ENCODE assay signal across 8 cellular contexts in the genomic region with DNA sequence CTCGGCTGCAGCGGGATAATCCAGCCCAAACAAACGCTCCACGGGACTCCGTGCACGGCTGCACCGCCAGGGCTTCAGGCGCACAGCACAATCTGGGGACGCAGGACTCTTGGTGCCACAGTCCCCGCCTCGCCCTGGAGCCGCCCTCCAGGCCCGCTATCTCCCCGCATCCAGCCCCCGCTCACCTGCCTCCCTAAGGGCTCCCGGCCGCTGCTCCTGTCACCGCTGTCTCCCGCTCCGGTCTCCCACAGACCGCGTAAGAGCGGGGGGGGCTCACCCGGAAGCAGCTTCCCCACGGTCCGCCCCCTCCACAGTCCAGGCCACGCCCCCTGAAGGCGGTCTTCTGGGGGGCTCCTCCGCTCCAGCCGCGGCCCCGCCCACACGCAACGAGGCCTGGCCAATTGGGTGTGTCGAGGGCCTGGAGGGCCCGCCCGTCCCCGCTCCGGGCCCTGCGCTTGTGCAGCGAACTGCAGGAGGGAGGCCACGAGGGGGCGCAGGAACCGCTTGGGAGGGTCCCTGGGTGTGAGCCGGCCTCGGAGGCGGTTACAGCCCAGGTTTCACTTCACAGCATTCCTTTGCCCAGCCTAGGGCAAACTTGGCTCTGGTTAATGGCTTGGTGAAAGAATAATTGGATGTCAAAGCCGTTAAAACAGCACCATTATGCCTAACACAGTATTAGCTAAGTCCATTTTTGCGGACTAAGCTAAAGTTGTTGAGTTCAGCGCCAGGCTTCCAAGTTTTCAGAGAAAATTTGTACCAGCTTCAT. TPM values are rescaled to one million over a fixed set of nuclear protein-coding genes. Genes with fewer than 3 reads are reported as not detected.
DNase-seq lines count a peak whose midpoint lies in the region; FAIRE-seq and TF ChIP-seq lines count a peak whose summit lies in the region.

A gene (minus strand): TSS at position 258 of the 766 bp plus-strand sequence. CDS start 7,725 bp downstream, outside the sequence.

- H3K27me3 ChIP-seq in GM06990 (replicated peaks; ENCODE audit: control insufficient read depth, insufficient read depth, low read length): no peaks in the 10 kb centered on the region

- H3K4me3 ChIP-seq in GM06990 (replicated peaks; ENCODE audit: low read depth, low read length): peak within 1 kb of the TSS; percentile 92
- peak within 1 kb of the TSS; percentile 79 for H3K4me3 ChIP-seq in HFF-Myc (replicated peaks; ENCODE audit: low read depth, low read length)

- FAIRE-seq in frontal cortex (lab: Jason Lieb, UNC): peak; percentile 87

- H3K36me3 ChIP-seq in GM06990 (ENCODE audit: control insufficient read depth, insufficient read depth, low read length): no peaks in the 10 kb centered on the region

- in situ Hi-C loops in SK-MEL-5 (cut with HindIII; ENCODE audit: low pct_unique_long_range_greater_than_20kb, low sequenced_read_pairs): no loop called here

- TF ChIP-seq CTCF in GM06990 (IDR thresholded peaks at IDR 0.05; ENCODE audit: insufficient read depth, low read length, poor library complexity, severe bottlenecking) (peak; percentile 97), HFF-Myc (IDR thresholded peaks at IDR 0.05; ENCODE audit: low read depth, low read length, missing control alignments) (peak; percentile 95)

- DNase-seq in GM06990 (ENCODE audit: extremely low read depth, insufficient read length) (peak; percentile 98), HFF-Myc (ENCODE audit: extremely low read depth, low read depth) (peak; percentile 80), MV-4-11 (lab: John Stamatoyannopoulos, UW) (peak; percentile 97), SK-MEL-5 (ENCODE audit: low read depth, low spot score) (peak; percentile 98), frontal cortex (ENCODE audit: low spot score in 2 of 2) (peak; percentile 94 to 99), non-pigmented ciliary epithelial cell (ENCODE audit: low read depth) (peak; percentile 85), superior temporal gyrus (ENCODE audit: extremely low spot score) (peak; percentile 99)
- DNase-seq in activated naive CD4-positive, alpha-beta T cell treated with Interleukin-2 at 50 U/mL for 16 hours: peak; percentile 99

RNA-seq across cellular contexts. Expression of the gene that starts here (rescaled TPM):
- total RNA-seq in SK-MEL-5 (2014; rRNA removed; shearing (Covaris generic)): 17.7 and 18.5 TPM in 2 replicates
- 26.3 and 35.5 TPM in 2 replicates for polyA plus RNA-seq in SK-MEL-5 (2015; cell fraction: cytosol; rRNA removed)
- 51.0 and 53.0 TPM in 2 replicates for polyA plus RNA-seq in SK-MEL-5 (2015; cell fraction: nucleus; rRNA removed)
- total RNA-seq in frontal cortex: 11.4 TPM

Comparison
In these comparisons a context has a peak if more than half of its experiments do, and no peak if none do; other contexts are left out.
1. Peak in every context shown above with its lines: DNase-seq and H3K4me3 ChIP-seq.